ENCODE assay signal across 21 cellular contexts in genomic region chr3:150248865-150249360, GRCh38.
DNase-seq lines count a peak whose midpoint lies in the region; ATAC-seq, FAIRE-seq and TF ChIP-seq lines count a peak whose summit lies in the region.
"Had no signal": no experiment of that assay in that cellular context is flagged by ENCODE, and none has a peak within 500 bp of the region (broad histone marks: within the 10 kb centered on the region; RNA-seq: fewer than 3 reads in every experiment).

No MANE protein-coding gene starts in this region.

- no peaks in the 10 kb centered on the region for H3K9me3 ChIP-seq in SJSA1 (replicated peaks)
- no peaks in the 10 kb centered on the region for H3K9me3 ChIP-seq in keratinocyte (ENCODE audit: control insufficient read depth, low read depth, low read length)
- H3K9me3 ChIP-seq in A673 (ENCODE audit: low read depth, low read length, poor library complexity, severe bottlenecking): no peaks in the 10 kb centered on the region
- H3K9me3 ChIP-seq: colonic mucosa, left ventricle myocardium inferior had no signal

- no peaks in the 10 kb centered on the region for H4K20me1 ChIP-seq in keratinocyte (ENCODE audit: control insufficient read depth, extremely low read depth, insufficient read depth, low read length)

- H3K36me3 Mint-ChIP-seq in Calu3 (ENCODE audit: insufficient read depth, unreplicated experiment) (no peaks in the 10 kb centered on the region), progenitor cell of endocrine pancreas (ENCODE audit: insufficient read depth) (no peaks in the 10 kb centered on the region)
- no peaks in the 10 kb centered on the region for H3K36me3 Mint-ChIP-seq in activated CD8-positive, alpha-beta memory T cell treated with anti-CD3 and anti-CD28 coated beads, Interleukin-2, amount 10 ng/mL, durations not matched to agents 7 days and 5 days
- H3K36me3 Mint-ChIP-seq: naive B cell had no signal

- intact Hi-C loops in Calu3 (cut with micrococcal nuclease; ENCODE audit: unreplicated experiment) (no loop called here), A673 (cut with micrococcal nuclease; ENCODE audit: unreplicated experiment) (no loop called here)

- no peak for DNase-seq in Calu3
- no peak for DNase-seq in SJSA1 (ENCODE audit: low read depth in 1 of 2, low spot score in 2 of 2)
- no peak for DNase-seq in keratinocyte (ENCODE audit: low read depth, low spot score)
- DNase-seq in progenitor cell of endocrine pancreas (ENCODE audit: low spot score, unreplicated experiment): no peak
- DNase-seq in A673 (ENCODE audit: low spot score): no peak
- DNase-seq in activated CD8-positive, alpha-beta memory T cell treated with anti-CD3 and anti-CD28 coated beads, Interleukin-2, amount 10 ng/mL, durations not matched to agents 7 days and 5 days: no peak
- DNase-seq in activated CD4-positive, alpha-beta T cell treated with anti-CD3 and anti-CD28 coated beads, Interleukin-2, amount 50 U/mL, for 4 hours: no peak
- DNase-seq in activated effector memory CD4-positive, alpha-beta T cell treated with anti-CD3 and anti-CD28 coated beads, Interleukin-2, amount 50 U/mL, for 16 hours: no peak
- DNase-seq: activated CD8-positive, alpha-beta memory T cell treated with anti-CD3 and anti-CD28 coated beads, Interleukin-2, amount 50 U/mL, for 4 hours; activated naive CD4-positive, alpha-beta T cell; anterior cingulate cortex; colonic mucosa; left ventricle myocardium inferior; naive B cell; NCI-H187 treated with DMSO at 0.1 percent for 48 hours; Right ventricle myocardium superior; stimulated activated naive CD8-positive, alpha-beta T cell treated with anti-CD3 and anti-CD28 coated beads, Interleukin-15, amount 100 ng/mL, for 72 hours had no signal

- H3K27me3 Mint-ChIP-seq in Calu3 (ENCODE audit: unreplicated experiment) (no peaks in the 10 kb centered on the region), progenitor cell of endocrine pancreas (no peaks in the 10 kb centered on the region)
- peaks cover 38% of the 10 kb centered on the region for H3K27me3 Mint-ChIP-seq in activated CD8-positive, alpha-beta memory T cell treated with anti-CD3 and anti-CD28 coated beads, Interleukin-2, amount 10 ng/mL, durations not matched to agents 7 days and 5 days

- no peak for FAIRE-seq in keratinocyte (lab: Jason Lieb, UNC)
- FAIRE-seq: endothelial cell of umbilical vein, frontal cortex had no signal

- TF ChIP-seq CTCF in Calu3 (IDR thresholded peaks at IDR 0.05; ENCODE audit: unreplicated experiment) (no peak), keratinocyte (optimal IDR thresholded peaks at IDR 0.05 in 1 of 3, IDR thresholded peaks at IDR 0.05 in 1 of 3, conservative IDR thresholded peaks at IDR 0.05 in 1 of 3; ENCODE audit: extremely low read depth in 1 of 3, insufficient read depth in 2 of 3, low read length in 3 of 3) (no peak), progenitor cell of endocrine pancreas (IDR thresholded peaks at IDR 0.05; ENCODE audit: unreplicated experiment) (no peak), A673 (conservative IDR thresholded peaks at IDR 0.05; ENCODE audit: low read depth, low read length) (no peak)

- CTCF ChIA-PET in Calu3 (lab: Charles Lee) (interaction anchor here (0.6 to 1.4 kb wide), 3 partner anchors 10 to 827 kb away, joined by 4 to 6 read pairs (median 4); no protein-coding TSS in a partner anchor), A673 (lab: Charles Lee) (no interaction called here)
- CTCF ChIA-PET in activated CD8-positive, alpha-beta memory T cell treated with anti-CD3 and anti-CD28 coated beads, Interleukin-2, amount 10 ng/mL, durations not matched to agents 7 days and 5 days (lab: Charles Lee): no interaction called here

- H3K4me1 Mint-ChIP-seq in Calu3 (ENCODE audit: low read depth, unreplicated experiment): peaks cover 45% of the 10 kb centered on the region
- peaks cover 20% of the 10 kb centered on the region for H3K4me1 Mint-ChIP-seq in progenitor cell of endocrine pancreas (ENCODE audit: low read depth)
- H3K4me1 Mint-ChIP-seq in activated CD8-positive, alpha-beta memory T cell treated with anti-CD3 and anti-CD28 coated beads, Interleukin-2, amount 10 ng/mL, durations not matched to agents 7 days and 5 days: no peaks in the 10 kb centered on the region
- H3K4me1 Mint-ChIP-seq: naive B cell; stimulated activated naive CD8-positive, alpha-beta T cell treated with anti-CD3 and anti-CD28 coated beads, Interleukin-15, amount 100 ng/mL, for 72 hours had no signal

- dilution Hi-C loops in keratinocyte (cut with MboI; ENCODE audit: extremely low pct_ligation_motif_present, low sequenced_read_pairs): loop anchor here (25.0 kb wide), 1 partner anchor 163 kb away; the partner anchor contains the start of gene TSC22D2

- peaks cover 57% of the 10 kb centered on the region for H3K4me1 ChIP-seq in SJSA1 (replicated peaks)
- H3K4me1 ChIP-seq in keratinocyte (ENCODE audit: control insufficient read depth, extremely low read depth, insufficient read depth, low read length): peaks cover 7% of the 10 kb centered on the region
- peaks cover 5% of the 10 kb centered on the region for H3K4me1 ChIP-seq in A673 (ENCODE audit: insufficient read depth, low read length, poor library complexity, severe bottlenecking)
- H3K4me1 ChIP-seq: colonic mucosa had no signal

- no peak overlapping the region for H3K9ac ChIP-seq in keratinocyte (ENCODE audit: control insufficient read depth, extremely low read depth, insufficient read depth, low read length)

- no peak for ATAC-seq in activated CD8-positive, alpha-beta memory T cell treated with anti-CD3 and anti-CD28 coated beads, Interleukin-2, amount 10 ng/mL, durations not matched to agents 7 days and 5 days
- ATAC-seq: activated CD4-positive, CD25-positive, alpha-beta regulatory T cell treated with anti-CD3 and anti-CD28 coated beads, Interleukin-2, amount 50 U/mL, for 24 hours; stimulated activated naive CD8-positive, alpha-beta T cell treated with anti-CD3 and anti-CD28 coated beads, Interleukin-15, amount 100 ng/mL, for 72 hours had no signal

- peak overlapping the region; percentile 27 for H3K4me2 ChIP-seq in keratinocyte (ENCODE audit: control insufficient read depth, extremely low read depth, insufficient read depth, low read depth, low read length)

- H3K4me3 Mint-ChIP-seq in Calu3 (ENCODE audit: low read depth, unreplicated experiment) (no peak overlapping the region), progenitor cell of endocrine pancreas (ENCODE audit: low read depth) (no peak overlapping the region)
- no peak overlapping the region for H3K4me3 Mint-ChIP-seq in activated CD8-positive, alpha-beta memory T cell treated with anti-CD3 and anti-CD28 coated beads, Interleukin-2, amount 10 ng/mL, durations not matched to agents 7 days and 5 days
- H3K4me3 Mint-ChIP-seq: naive B cell; stimulated activated naive CD8-positive, alpha-beta T cell treated with anti-CD3 and anti-CD28 coated beads, Interleukin-15, amount 100 ng/mL, for 72 hours; T-helper 2 cell treated with Interferon-gamma antibody and Interleukin-4, amounts not matched to agents 5 μg/mL and 100 μg/mL, for 36 hours had no signal

- H3K9me3 Mint-ChIP-seq in Calu3 (ENCODE audit: low read depth, unreplicated experiment) (no peaks in the 10 kb centered on the region), progenitor cell of endocrine pancreas (ENCODE audit: low read depth) (no peaks in the 10 kb centered on the region)
- no peaks in the 10 kb centered on the region for H3K9me3 Mint-ChIP-seq in activated CD8-positive, alpha-beta memory T cell treated with anti-CD3 and anti-CD28 coated beads, Interleukin-2, amount 10 ng/mL, durations not matched to agents 7 days and 5 days (ENCODE audit: low read depth)
- H3K9me3 Mint-ChIP-seq: naive B cell; stimulated activated naive CD8-positive, alpha-beta T cell treated with anti-CD3 and anti-CD28 coated beads, Interleukin-15, amount 100 ng/mL, for 72 hours; T-helper 2 cell treated with Interferon-gamma antibody and Interleukin-4, amounts not matched to agents 5 μg/mL and 100 μg/mL, for 36 hours had no signal

- H2AFZ ChIP-seq in keratinocyte (ENCODE audit: control insufficient read depth, low read length): no peak overlapping the region

- H3K4me3 ChIP-seq in SJSA1 (no peak overlapping the region), keratinocyte (ENCODE audit: control insufficient read depth in 2 of 3, extremely low read depth in 1 of 3, insufficient read depth in 2 of 3, low read depth in 1 of 3, low read length in 3 of 3) (no peak overlapping the region), A673 (ENCODE audit: low read depth, low read length, poor library complexity, severe bottlenecking) (no peak overlapping the region)
- H3K4me3 ChIP-seq: colonic mucosa, left ventricle myocardium inferior had no signal

- BruUV-seq in Calu3 (replicated peaks; lab: Mats Ljungman, UMichigan): no TSS peak
- no TSS peak for BruUV-seq in A673 (replicated peaks; lab: Mats Ljungman, UMichigan)

- H3K27me3 ChIP-seq in SJSA1 (replicated peaks) (no peaks in the 10 kb centered on the region), keratinocyte (ENCODE audit: control insufficient read depth, extremely low read depth, insufficient read depth, low read length) (no peaks in the 10 kb centered on the region), A673 (replicated peaks; ENCODE audit: insufficient read depth, low read depth, low read length, poor library complexity) (no peaks in the 10 kb centered on the region)
- H3K27me3 ChIP-seq: colonic mucosa had no signal

- H3K36me3 ChIP-seq in SJSA1 (no peaks in the 10 kb centered on the region), keratinocyte (ENCODE audit: control insufficient read depth in 2 of 2, extremely low read depth in 1 of 2, insufficient read depth in 2 of 2, low read length in 2 of 2) (no peaks in the 10 kb centered on the region), A673 (ENCODE audit: insufficient read depth, low read length, poor library complexity, severe bottlenecking) (no peaks in the 10 kb centered on the region)
- H3K36me3 ChIP-seq: colonic mucosa, left ventricle myocardium inferior had no signal

- H3K27ac ChIP-seq in SJSA1: peak overlapping the region; percentile 85
- no peak overlapping the region for H3K27ac ChIP-seq in keratinocyte (ENCODE audit: control insufficient read depth, insufficient read depth, low read length)
- H3K27ac ChIP-seq in A673 (ENCODE audit: low read depth, low read length, poor library complexity, severe bottlenecking): no peak overlapping the region
- H3K27ac ChIP-seq: colonic mucosa, left ventricle myocardium inferior had no signal

- POLR2A ChIA-PET in A673 (lab: Charles Lee; ENCODE audit: low non-redundant PET): no interaction called here

- H3K79me2 ChIP-seq in keratinocyte (ENCODE audit: control insufficient read depth, insufficient read depth, low read length): no peaks in the 10 kb centered on the region

- peak overlapping the region; percentile 57 for H3K27ac Mint-ChIP-seq in Calu3 (ENCODE audit: unreplicated experiment)
- peak overlapping the region; percentile 10 for H3K27ac Mint-ChIP-seq in progenitor cell of endocrine pancreas
- no peak overlapping the region for H3K27ac Mint-ChIP-seq in activated CD8-positive, alpha-beta memory T cell treated with anti-CD3 and anti-CD28 coated beads, Interleukin-2, amount 10 ng/mL, durations not matched to agents 7 days and 5 days
- H3K27ac Mint-ChIP-seq: naive B cell; stimulated activated naive CD8-positive, alpha-beta T cell treated with anti-CD3 and anti-CD28 coated beads, Interleukin-15, amount 100 ng/mL, for 72 hours; T-helper 2 cell treated with Interferon-gamma antibody and Interleukin-4, amounts not matched to agents 5 μg/mL and 100 μg/mL, for 36 hours had no signal

- H3K9me1 ChIP-seq in keratinocyte (ENCODE audit: control insufficient read depth, extremely low read depth, insufficient read depth, low read length): no peaks in the 10 kb centered on the region
